In genomic region chr19:31214086-31214485, GRCh38 we compare ENCODE assay signal across 1 cellular context.
TF ChIP-seq lines count a peak whose summit lies in the region.

No MANE protein-coding gene starts in this region.

TF ChIP-seq in IMR-90, 13 proteins besides CTCF, POLR2A, EP300 and RAD21 (continued from another document):
- TF ChIP-seq USF2 (IDR thresholded peaks at IDR 0.05; ENCODE audit: low read depth, low read length) (no peak), RFX5 (IDR thresholded peaks at IDR 0.05; ENCODE audit: low read depth, low read length) (no peak), MXI1 (IDR thresholded peaks at IDR 0.05; ENCODE audit: borderline replicate concordance, low read depth, low read length) (no peak)
TF ChIP-seq in IMR-90: peak in this region for 7.
